Comparison of ENCODE assay signal across 24 cellular contexts in genomic region chrX:71955530-71956120, GRCh38. TPM values are rescaled to one million over a fixed set of nuclear protein-coding genes. Genes with fewer than 3 reads are reported as not detected.
"Had no signal": no experiment of that assay in that cellular context is flagged by ENCODE, and none has a peak within 500 bp of the region (broad histone marks: within the 10 kb centered on the region; RNA-seq: fewer than 3 reads in every experiment).

No MANE protein-coding gene starts in this region.

- H3K4me1 ChIP-seq: breast epithelium, Peyer's patch had no signal

- H3K4me1 Mint-ChIP-seq: activated B cell treated with CpG ODN at 0.5 μM for 24 hours; activated CD4-positive, alpha-beta T cell treated with anti-CD3 and anti-CD28 coated beads, Interleukin-2, amount 10 ng/mL, durations not matched to agents 24 days and 14 days; activated CD8-positive, alpha-beta memory T cell treated with anti-CD3 and anti-CD28 coated beads, Interleukin-2, amount 10 ng/mL, durations not matched to agents 7 days and 5 days; activated naive CD4-positive, alpha-beta T cell treated with anti-CD3 and anti-CD28 coated beads, Interleukin-2, amount 50 U/mL, for 24 hours had no signal

- H3K27ac Mint-ChIP-seq: activated B cell treated with CpG ODN at 0.5 μM for 24 hours; activated CD4-positive, alpha-beta T cell treated with anti-CD3 and anti-CD28 coated beads, Interleukin-2, amount 10 ng/mL, durations not matched to agents 24 days and 14 days; activated CD8-positive, alpha-beta memory T cell treated with anti-CD3 and anti-CD28 coated beads, Interleukin-2, amount 10 ng/mL, durations not matched to agents 7 days and 5 days; activated naive CD4-positive, alpha-beta T cell treated with anti-CD3 and anti-CD28 coated beads, Interleukin-2, amount 50 U/mL, for 24 hours; activated T-cell treated with anti-CD3 and anti-CD28 coated beads, Interleukin-2, amount 50 U/mL, for 24 hours; activated T-helper 1 cell treated with anti-CD3 and anti-CD28 coated beads, Interleukin-12 subunit alpha, Interleukin-12 subunit beta, Interleukin-2, Interleukin-4 antibody, amounts not matched to agents 30 ng/mL and 10 ng/mL and 1 ng/mL, durations not matched to agents 14 hours and 24 hours and 36 hours; T-helper 1 cell treated with Interleukin-12 subunit alpha and Interleukin-12 subunit beta and Interleukin-4 antibody, amounts not matched to agents 30 μg/mL and 1 μg/mL, for 36 hours had no signal

- H3K36me3 Mint-ChIP-seq: activated CD8-positive, alpha-beta memory T cell treated with anti-CD3 and anti-CD28 coated beads, Interleukin-2, amount 10 ng/mL, durations not matched to agents 7 days and 5 days; activated naive CD4-positive, alpha-beta T cell treated with anti-CD3 and anti-CD28 coated beads, Interleukin-2, amount 50 U/mL, for 24 hours had no signal

- H3K27ac ChIP-seq: breast epithelium, KMS-11, Peyer's patch, RWPE1 had no signal

- H3K4me3 Mint-ChIP-seq: activated B cell treated with CpG ODN at 0.5 μM for 24 hours; activated CD4-positive, alpha-beta T cell treated with anti-CD3 and anti-CD28 coated beads, Interleukin-2, amount 10 ng/mL, durations not matched to agents 24 days and 14 days; activated CD8-positive, alpha-beta memory T cell treated with anti-CD3 and anti-CD28 coated beads, Interleukin-2, amount 10 ng/mL, durations not matched to agents 7 days and 5 days; activated naive CD4-positive, alpha-beta T cell treated with anti-CD3 and anti-CD28 coated beads, Interleukin-2, amount 50 U/mL, for 24 hours; activated T-cell treated with anti-CD3 and anti-CD28 coated beads, Interleukin-2, amount 50 U/mL, for 24 hours; activated T-helper 1 cell treated with anti-CD3 and anti-CD28 coated beads, Interleukin-12 subunit alpha, Interleukin-12 subunit beta, Interleukin-2, Interleukin-4 antibody, amounts not matched to agents 30 ng/mL and 10 ng/mL and 1 ng/mL, durations not matched to agents 14 hours and 24 hours and 36 hours; T-helper 1 cell treated with Interleukin-12 subunit alpha and Interleukin-12 subunit beta and Interleukin-4 antibody, amounts not matched to agents 30 μg/mL and 1 μg/mL, for 36 hours had no signal

- H3K9me3 ChIP-seq: breast epithelium, Peyer's patch had no signal

- H3K9me3 Mint-ChIP-seq: activated B cell treated with CpG ODN at 0.5 μM for 24 hours; activated CD4-positive, alpha-beta T cell treated with anti-CD3 and anti-CD28 coated beads, Interleukin-2, amount 10 ng/mL, durations not matched to agents 24 days and 14 days; activated naive CD4-positive, alpha-beta T cell treated with anti-CD3 and anti-CD28 coated beads, Interleukin-2, amount 50 U/mL, for 24 hours; activated T-cell treated with anti-CD3 and anti-CD28 coated beads, Interleukin-2, amount 50 U/mL, for 24 hours; activated T-helper 1 cell treated with anti-CD3 and anti-CD28 coated beads, Interleukin-12 subunit alpha, Interleukin-12 subunit beta, Interleukin-2, Interleukin-4 antibody, amounts not matched to agents 30 ng/mL and 10 ng/mL and 1 ng/mL, durations not matched to agents 14 hours and 24 hours and 36 hours; T-helper 1 cell treated with Interleukin-12 subunit alpha and Interleukin-12 subunit beta and Interleukin-4 antibody, amounts not matched to agents 30 μg/mL and 1 μg/mL, for 36 hours had no signal

- H3K4me2 ChIP-seq: KMS-11 had no signal

- ATAC-seq: activated CD8-positive, alpha-beta memory T cell treated with anti-CD3 and anti-CD28 coated beads, Interleukin-2, amount 10 ng/mL, durations not matched to agents 7 days and 5 days had no signal

- H3K4me3 ChIP-seq: breast epithelium, Peyer's patch had no signal

- H3K36me3 ChIP-seq: breast epithelium, Peyer's patch had no signal

- DNase-seq: activated B cell treated with CpG ODN at 0.5 μM for 24 hours; activated CD4-positive, alpha-beta T cell treated with anti-CD3 and anti-CD28 coated beads for 1 hour; activated CD4-positive, alpha-beta T cell treated with anti-CD3 and anti-CD28 coated beads, Interleukin-2, amount 10 ng/mL, durations not matched to agents 24 days and 14 days; activated CD4-positive, alpha-beta T cell treated with anti-CD3 and anti-CD28 coated beads, Interleukin-2, amount 50 U/mL, for 48 hours; activated CD8-positive, alpha-beta memory T cell treated with anti-CD3 and anti-CD28 coated beads, Interleukin-2, amount 10 ng/mL, durations not matched to agents 7 days and 5 days; activated effector memory CD4-positive, alpha-beta T cell treated with Interleukin-2 at 50 U/mL for 16 hours; activated naive CD4-positive, alpha-beta T cell; activated T-cell treated with anti-CD3 and anti-CD28 coated beads, Interleukin-2, amount 50 U/mL, for 24 hours; aorta; NCI-H1092 treated with DMSO at 0.1 percent for 48 hours; NCI-H1436; NCI-H1694 treated with DMSO at 0.1 percent for 48 hours; NCI-H2029 treated with DMSO at 0.1 percent for 48 hours; NCI-H524; Peyer's patch; SHP77 treated with DMSO at 0.1 percent for 48 hours had no signal

- H3K27me3 ChIP-seq: Peyer's patch had no signal

- H3K9ac ChIP-seq: KMS-11 had no signal

- H3K27me3 Mint-ChIP-seq: activated CD4-positive, alpha-beta T cell treated with anti-CD3 and anti-CD28 coated beads, Interleukin-2, amount 10 ng/mL, durations not matched to agents 24 days and 14 days; activated naive CD4-positive, alpha-beta T cell treated with anti-CD3 and anti-CD28 coated beads, Interleukin-2, amount 50 U/mL, for 24 hours had no signal

RNA-seq across cellular contexts. Expression of gene NHSL2, which starts 45.0 kb away (rescaled TPM):
- total RNA-seq: MCF 10A, SK-MEL-5 had no signal
